Comparison of ENCODE assay signal across 10 cellular contexts in the genomic region with DNA sequence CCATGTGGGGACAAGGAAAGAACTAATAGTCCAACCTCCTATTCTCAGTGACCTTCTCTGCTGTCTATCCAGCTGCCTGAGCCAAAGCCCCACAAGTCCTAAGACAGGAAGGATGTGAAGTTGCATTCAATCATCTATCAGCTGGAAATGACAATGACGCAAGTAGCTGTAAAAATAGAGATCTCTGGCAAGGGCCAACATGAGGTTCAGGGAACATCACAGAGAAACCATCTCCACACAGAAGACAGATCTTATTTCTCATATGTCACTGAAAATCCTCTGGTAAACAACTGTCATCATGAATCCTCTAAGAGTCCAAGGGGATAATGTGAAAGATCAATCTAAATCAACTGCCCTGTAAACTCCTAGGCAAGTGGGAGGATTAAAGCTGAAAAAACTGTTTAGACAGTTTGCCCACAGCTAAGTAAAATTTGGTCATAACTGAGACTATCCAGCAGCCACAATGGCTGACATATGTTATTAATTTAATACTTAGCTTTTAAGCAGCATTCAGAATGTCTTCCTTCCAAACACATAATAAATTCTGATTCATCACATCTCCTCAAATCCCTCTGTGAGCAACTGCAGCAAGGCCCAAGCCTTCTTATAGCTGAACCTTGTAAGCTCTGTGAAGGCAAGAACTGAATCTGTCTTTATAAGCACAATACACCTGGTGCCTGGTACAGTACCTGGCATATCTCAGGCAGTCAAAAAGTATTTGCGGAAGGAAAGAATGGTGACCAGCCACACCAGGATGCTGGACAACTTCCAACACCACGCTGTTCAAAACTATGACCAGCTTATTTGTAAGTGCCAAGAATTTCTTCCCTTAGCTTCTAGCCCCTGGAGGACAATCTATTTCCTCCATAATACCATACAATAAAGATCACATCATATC. TPM values are rescaled to one million over a fixed set of nuclear protein-coding genes. Genes with fewer than 3 reads are reported as not detected.
A peak's percentile ranks its signal among the peaks of the same experiment; 100 is the strongest.
DNase-seq lines count a peak whose midpoint lies in the region; ATAC-seq and TF ChIP-seq lines count a peak whose summit lies in the region.
"Had no signal": no experiment of that assay in that cellular context is flagged by ENCODE, and none has a peak within 500 bp of the region (broad histone marks: within the 10 kb centered on the region; RNA-seq: fewer than 3 reads in every experiment).

No MANE protein-coding gene starts in this region.

- peak overlapping the region; percentile 52 for H3K27ac ChIP-seq in rectal smooth muscle tissue (ENCODE audit: low read depth, low read length)

- H3K9ac ChIP-seq in rectal smooth muscle tissue (ENCODE audit: low read length), result no peak overlapping the region

- H3K4me3 ChIP-seq in fibroblast of villous mesenchyme (ENCODE audit: low read depth, low read length) (no peak overlapping the region), rectal smooth muscle tissue (ENCODE audit: low read length) (no peak overlapping the region)

- peaks cover 9% of the 10 kb centered on the region for H3K4me1 ChIP-seq in rectal smooth muscle tissue (ENCODE audit: control insufficient read depth, insufficient read depth, low read length)

- ATAC-seq in SK-N-SH treated with all-trans-retinoic acid at 6 μM for 48 hours, result peak; percentile 86
- no peak for ATAC-seq in GM21528 (IDR thresholded peaks at IDR 0.05; ENCODE audit: low FRiP score, unreplicated experiment)
- ATAC-seq in GM21390 (IDR thresholded peaks at IDR 0.05; ENCODE audit: unreplicated experiment), result no peak

- H3K27me3 ChIP-seq in rectal smooth muscle tissue (ENCODE audit: control insufficient read depth, insufficient read depth, low read length), result no peaks in the 10 kb centered on the region

- H3K36me3 ChIP-seq in rectal smooth muscle tissue (ENCODE audit: control insufficient read depth, insufficient read depth, low read length), result no peaks in the 10 kb centered on the region

- no peak for TF ChIP-seq CTCF in fibroblast of villous mesenchyme (IDR thresholded peaks at IDR 0.05; ENCODE audit: insufficient read depth, low read depth, low read length)

- DNase-seq in GM03348 (ENCODE audit: low spot score), result peak; percentile 66
- peak; percentile 99 for DNase-seq in fibroblast of villous mesenchyme (ENCODE audit: low read depth)
- DNase-seq in T-helper 1 cell, result no peak
- DNase-seq in activated CD4-positive, CD25-positive, alpha-beta regulatory T cell treated with anti-CD3 and anti-CD28 coated beads, Interleukin-2, amount 50 U/mL, for 72 hours, result no peak
- DNase-seq: NCI-H2171 treated with DMSO at 0.1 percent for 48 hours; stimulated activated CD4-positive, alpha-beta T cell treated with anti-CD3 and anti-CD28 coated beads, Interleukin-4, amount 100 ng/mL, for 1 hour had no signal

TF ChIP-seq in SK-N-SH treated with all-trans-retinoic acid at 6 μM for 48 hours, 23 proteins besides CTCF, POLR2A, EP300 and RAD21 (continues in another document):
- TF ChIP-seq ZNF70 (CRISPR knock-in tag; IDR thresholded peaks at IDR 0.05) (no peak), ARNTL (CRISPR knock-in tag; IDR thresholded peaks at IDR 0.05; ENCODE audit: borderline replicate concordance, low read depth) (no peak), ISL1 (CRISPR knock-in tag; IDR thresholded peaks at IDR 0.05) (peak; percentile 72), TCF4 (CRISPR knock-in tag; IDR thresholded peaks at IDR 0.05; ENCODE audit: borderline replicate concordance) (peak; percentile 82), SNAI2 (CRISPR knock-in tag; IDR thresholded peaks at IDR 0.05) (no peak), ZC3H10 (CRISPR knock-in tag; IDR thresholded peaks at IDR 0.05) (peak; percentile 94), OSR1 (CRISPR knock-in tag; IDR thresholded peaks at IDR 0.05) (no peak), CSDC2 (CRISPR knock-in tag; IDR thresholded peaks at IDR 0.05) (no peak), TSHZ2 (CRISPR knock-in tag; IDR thresholded peaks at IDR 0.05) (peak; percentile 31; the same call in 1 of the 2 replicates), ZFP3 (CRISPR knock-in tag; IDR thresholded peaks at IDR 0.05) (no peak), ZNF565 (CRISPR knock-in tag; conservative IDR thresholded peaks at IDR 0.05; ENCODE audit: low read depth) (no peak), ZNF8 (CRISPR knock-in tag; IDR thresholded peaks at IDR 0.05) (no peak), TOX (CRISPR knock-in tag; IDR thresholded peaks at IDR 0.05; ENCODE audit: borderline replicate concordance) (peak; percentile 81; the same call in 1 of the 2 replicates), GLIS3 (CRISPR knock-in tag; IDR thresholded peaks at IDR 0.05) (no peak; the same call in 1 of the 2 replicates), PPARA (CRISPR knock-in tag; IDR thresholded peaks at IDR 0.05; ENCODE audit: borderline replicate concordance) (no peak), ESRRG (CRISPR knock-in tag; IDR thresholded peaks at IDR 0.05) (no peak), BACH2 (CRISPR knock-in tag; IDR thresholded peaks at IDR 0.05; ENCODE audit: borderline replicate concordance) (no peak), CREB5 (CRISPR knock-in tag; IDR thresholded peaks at IDR 0.05; ENCODE audit: low read depth) (no peak), ZFP30 (CRISPR knock-in tag; IDR thresholded peaks at IDR 0.05) (no peak), RARB (CRISPR knock-in tag; IDR thresholded peaks at IDR 0.05) (0 out of 2 replicates have a peak, but pooled peaks have one; percentile 31)
- TF ChIP-seq, protein P1, sequence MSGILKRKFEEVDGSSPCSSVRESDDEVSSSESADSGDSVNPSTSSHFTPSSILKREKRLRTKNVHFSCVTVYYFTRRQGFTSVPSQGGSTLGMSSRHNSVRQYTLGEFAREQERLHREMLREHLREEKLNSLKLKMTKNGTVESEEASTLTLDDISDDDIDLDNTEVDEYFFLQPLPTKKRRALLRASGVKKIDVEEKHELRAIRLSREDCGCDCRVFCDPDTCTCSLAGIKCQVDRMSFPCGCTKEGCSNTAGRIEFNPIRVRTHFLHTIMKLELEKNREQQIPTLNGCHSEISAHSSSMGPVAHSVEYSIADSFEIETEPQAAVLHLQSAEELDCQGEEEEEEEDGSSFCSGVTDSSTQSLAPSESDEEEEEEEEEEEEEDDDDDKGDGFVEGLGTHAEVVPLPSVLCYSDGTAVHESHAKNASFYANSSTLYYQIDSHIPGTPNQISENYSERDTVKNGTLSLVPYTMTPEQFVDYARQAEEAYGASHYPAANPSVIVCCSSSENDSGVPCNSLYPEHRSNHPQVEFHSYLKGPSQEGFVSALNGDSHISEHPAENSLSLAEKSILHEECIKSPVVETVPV (CRISPR knock-in tag; IDR thresholded peaks at IDR 0.05), result peak; percentile 18; the same call in 1 of the 2 replicates
- TF ChIP-seq, protein P2, sequence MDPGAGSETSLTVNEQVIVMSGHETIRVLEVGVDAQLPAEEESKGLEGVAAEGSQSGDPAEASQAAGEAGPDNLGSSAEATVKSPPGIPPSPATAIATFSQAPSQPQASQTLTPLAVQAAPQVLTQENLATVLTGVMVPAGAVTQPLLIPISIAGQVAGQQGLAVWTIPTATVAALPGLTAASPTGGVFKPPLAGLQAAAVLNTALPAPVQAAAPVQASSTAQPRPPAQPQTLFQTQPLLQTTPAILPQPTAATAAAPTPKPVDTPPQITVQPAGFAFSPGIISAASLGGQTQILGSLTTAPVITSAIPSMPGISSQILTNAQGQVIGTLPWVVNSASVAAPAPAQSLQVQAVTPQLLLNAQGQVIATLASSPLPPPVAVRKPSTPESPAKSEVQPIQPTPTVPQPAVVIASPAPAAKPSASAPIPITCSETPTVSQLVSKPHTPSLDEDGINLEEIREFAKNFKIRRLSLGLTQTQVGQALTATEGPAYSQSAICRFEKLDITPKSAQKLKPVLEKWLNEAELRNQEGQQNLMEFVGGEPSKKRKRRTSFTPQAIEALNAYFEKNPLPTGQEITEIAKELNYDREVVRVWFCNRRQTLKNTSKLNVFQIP (CRISPR knock-in tag; IDR thresholded peaks at IDR 0.05; ENCODE audit: borderline replicate concordance, low read depth), result no peak

RNA-seq across cellular contexts. Expression of gene ALG9, which starts 52.0 kb away (rescaled TPM):
- 35.8 and 49.7 TPM in 2 replicates for total RNA-seq in fibroblast of villous mesenchyme

RNA-seq across cellular contexts. Expression of gene PPP2R1B, which starts 53.2 kb away (rescaled TPM):
- total RNA-seq in fibroblast of villous mesenchyme, result 25.1 and 38.9 TPM in 2 replicates

RNA-seq across cellular contexts. Expression of gene FDXACB1, which starts 59.6 kb away (rescaled TPM):
- 2.3 and 4.3 TPM in 2 replicates for total RNA-seq in fibroblast of villous mesenchyme

RNA-seq across cellular contexts. Expression of gene CFAP68, which starts 59.9 kb away (rescaled TPM):
- total RNA-seq in fibroblast of villous mesenchyme, result 4.3 and 7.7 TPM in 2 replicates

Comparison
In these comparisons a context has a peak if more than half of its experiments do, and no peak if none do; other contexts are left out.
1. DNase-seq: peak in GM03348 (single experiment) and fibroblast of villous mesenchyme (single experiment); none in T-helper 1 cell (0 of 5) and activated CD4-positive, CD25-positive, alpha-beta regulatory T cell treated with anti-CD3 and anti-CD28 coated beads, Interleukin-2, amount 50 U/mL, for 72 hours (single experiment).